ENCODE assay signal across 13 cellular contexts in the genomic region with DNA sequence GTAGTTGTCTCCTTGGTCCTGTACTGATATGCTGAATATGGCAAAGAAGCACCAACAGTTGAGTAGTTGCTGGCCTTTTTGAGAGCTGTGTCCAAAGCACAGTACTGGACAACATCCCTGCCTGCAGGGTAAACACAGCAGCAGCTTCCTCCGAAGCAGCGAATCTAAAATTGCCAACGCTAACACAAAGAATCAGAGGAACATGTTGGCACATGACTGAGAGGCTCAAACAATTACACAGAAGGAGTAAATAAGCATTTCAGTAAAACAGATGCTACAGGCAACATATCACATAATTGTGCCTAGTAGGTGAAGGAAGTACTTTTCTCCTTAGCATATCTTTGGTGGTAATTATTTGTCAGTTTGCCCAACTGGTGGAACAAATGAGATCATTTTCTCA. TPM values are rescaled to one million over a fixed set of nuclear protein-coding genes. Genes with fewer than 3 reads are reported as not detected.
DNase-seq lines count a peak whose midpoint lies in the region; ATAC-seq and TF ChIP-seq lines count a peak whose summit lies in the region.
"Had no signal": no experiment of that assay in that cellular context is flagged by ENCODE, and none has a peak within 500 bp of the region (broad histone marks: within the 10 kb centered on the region; RNA-seq: fewer than 3 reads in every experiment).

No MANE protein-coding gene starts in this region.

- 0 out of 2 replicates have a peak overlapping the region, but pooled peaks have one; percentile 16 for H3K4me2 ChIP-seq in SK-N-SH

- no peak overlapping the region for H3K9ac ChIP-seq in SK-N-SH

- peaks cover 18% of the 10 kb centered on the region for H3F3A ChIP-seq in SK-N-SH (replicated peaks; ENCODE audit: insufficient read depth)

- H3K36me3 ChIP-seq in SK-N-SH (replicated peaks in 1 of 2; ENCODE audit: control insufficient read depth in 1 of 2, insufficient read depth in 2 of 2, low read length in 1 of 2): no peaks in the 10 kb centered on the region

- TF ChIP-seq EP300 in SK-N-SH (IDR thresholded peaks at IDR 0.05; ENCODE audit: borderline replicate concordance in 1 of 2, low read depth in 1 of 2, low read length in 1 of 2): no peak

- DNase-seq in SK-N-SH: no peak
- DNase-seq in NCI-H510A (lab: John Stamatoyannopoulos, UW): peak; percentile 33
- DNase-seq in T47D (ENCODE audit: low read depth in 1 of 2, low spot score in 1 of 2): peak; percentile 6 to 40
- DNase-seq in superior temporal gyrus (ENCODE audit: extremely low spot score): peak; percentile 25
- DNase-seq in activated CD4-positive, alpha-beta T cell treated with anti-CD3 and anti-CD28 coated beads for 1 hour: no peak
- DNase-seq: CD8-positive, alpha-beta memory T cell; GF-D8; NCI-H1092 treated with DMSO at 0.1 percent for 48 hours; stimulated activated CD4-positive, alpha-beta T cell treated with anti-CD3 and anti-CD28 coated beads, Interleukin-4, amount 100 ng/mL, for 1 hour had no signal

- no peak for ATAC-seq in SK-N-SH treated with all-trans-retinoic acid at 6 μM for 48 hours
- ATAC-seq in GM21619 (IDR thresholded peaks at IDR 0.05; ENCODE audit: unreplicated experiment): no peak
- ATAC-seq in HG02610 (IDR thresholded peaks at IDR 0.05; ENCODE audit: unreplicated experiment): no peak

- peak overlapping the region; percentile 74 for H2AFZ ChIP-seq in SK-N-SH (ENCODE audit: low read depth)

- peak overlapping the region in 1 of 2 experiments; percentile 71; a peak in 1 of 4 replicates for H3K27ac ChIP-seq in SK-N-SH (ENCODE audit: low read depth in 2 of 2, low read length in 1 of 2)

- TF ChIP-seq RAD21 in SK-N-SH (IDR thresholded peaks at IDR 0.05; ENCODE audit: low read length): no peak

- no peaks in the 10 kb centered on the region for H3K9me2 ChIP-seq in SK-N-SH

- in situ Hi-C loops in T47D (cut with HindIII; ENCODE audit: low pct_unique_long_range_greater_than_20kb, low sequenced_read_pairs): no loop called here

- H3K4me1 ChIP-seq in SK-N-SH (ENCODE audit: control insufficient read depth in 1 of 2, insufficient read depth in 2 of 2, low read depth in 1 of 2, low read length in 1 of 2): peaks cover 2 to 25% of the 10 kb centered on the region in 2 experiments; a peak in 2 of 4 replicates

- no peak for TF ChIP-seq CTCF in SK-N-SH (IDR thresholded peaks at IDR 0.05)

- no peaks in the 10 kb centered on the region for H3K9me3 ChIP-seq in SK-N-SH

- POLR2A ChIA-PET in SK-N-SH (lab: Yijun Ruan, JAX): no interaction called here

- CTCF ChIA-PET in SK-N-SH (lab: Yijun Ruan, JAX): interaction anchor here (0.9 to 1.8 kb wide), 4 partner anchors 12 to 344 kb away, joined by 3 to 5 read pairs (median 4); partner anchors contain the start of gene SRGAP1

- 95% methylated on average over 3 of the region's 3 CpGs for WGBS in SK-N-SH (ENCODE audit: low lambda C conversion rate)

- H3K4me3 ChIP-seq in SK-N-SH (ENCODE audit: low read depth in 2 of 2, low read length in 1 of 2): no peak overlapping the region
- H3K4me3 ChIP-seq: lung had no signal

- H4K20me1 ChIP-seq in SK-N-SH (ENCODE audit: insufficient read depth): no peaks in the 10 kb centered on the region

- no peaks in the 10 kb centered on the region for H3K27me3 ChIP-seq in SK-N-SH (ENCODE audit: insufficient read depth)

- no peaks in the 10 kb centered on the region for H3K79me2 ChIP-seq in SK-N-SH (ENCODE audit: insufficient read depth)

TF ChIP-seq in SK-N-SH, 30 proteins besides CTCF, POLR2A, EP300 and RAD21 (continues in another document):
- TF ChIP-seq EZH2phosphoT487 (IDR thresholded peaks at IDR 0.05; ENCODE audit: borderline replicate concordance, low read depth) (no peak), NRF1 (IDR thresholded peaks at IDR 0.05; ENCODE audit: low read depth, low read length) (no peak), USF2 (IDR thresholded peaks at IDR 0.05; ENCODE audit: borderline replicate concordance, low read depth, low read length) (no peak), MEF2A (IDR thresholded peaks at IDR 0.05; ENCODE audit: borderline replicate concordance, low read depth) (no peak), GABPA (IDR thresholded peaks at IDR 0.05; ENCODE audit: low read depth) (no peak), TEAD4 (IDR thresholded peaks at IDR 0.05; ENCODE audit: borderline replicate concordance, insufficient read depth) (no peak), FOXM1 (IDR thresholded peaks at IDR 0.05; ENCODE audit: low read depth) (no peak)
- TF ChIP-seq, protein P1, sequence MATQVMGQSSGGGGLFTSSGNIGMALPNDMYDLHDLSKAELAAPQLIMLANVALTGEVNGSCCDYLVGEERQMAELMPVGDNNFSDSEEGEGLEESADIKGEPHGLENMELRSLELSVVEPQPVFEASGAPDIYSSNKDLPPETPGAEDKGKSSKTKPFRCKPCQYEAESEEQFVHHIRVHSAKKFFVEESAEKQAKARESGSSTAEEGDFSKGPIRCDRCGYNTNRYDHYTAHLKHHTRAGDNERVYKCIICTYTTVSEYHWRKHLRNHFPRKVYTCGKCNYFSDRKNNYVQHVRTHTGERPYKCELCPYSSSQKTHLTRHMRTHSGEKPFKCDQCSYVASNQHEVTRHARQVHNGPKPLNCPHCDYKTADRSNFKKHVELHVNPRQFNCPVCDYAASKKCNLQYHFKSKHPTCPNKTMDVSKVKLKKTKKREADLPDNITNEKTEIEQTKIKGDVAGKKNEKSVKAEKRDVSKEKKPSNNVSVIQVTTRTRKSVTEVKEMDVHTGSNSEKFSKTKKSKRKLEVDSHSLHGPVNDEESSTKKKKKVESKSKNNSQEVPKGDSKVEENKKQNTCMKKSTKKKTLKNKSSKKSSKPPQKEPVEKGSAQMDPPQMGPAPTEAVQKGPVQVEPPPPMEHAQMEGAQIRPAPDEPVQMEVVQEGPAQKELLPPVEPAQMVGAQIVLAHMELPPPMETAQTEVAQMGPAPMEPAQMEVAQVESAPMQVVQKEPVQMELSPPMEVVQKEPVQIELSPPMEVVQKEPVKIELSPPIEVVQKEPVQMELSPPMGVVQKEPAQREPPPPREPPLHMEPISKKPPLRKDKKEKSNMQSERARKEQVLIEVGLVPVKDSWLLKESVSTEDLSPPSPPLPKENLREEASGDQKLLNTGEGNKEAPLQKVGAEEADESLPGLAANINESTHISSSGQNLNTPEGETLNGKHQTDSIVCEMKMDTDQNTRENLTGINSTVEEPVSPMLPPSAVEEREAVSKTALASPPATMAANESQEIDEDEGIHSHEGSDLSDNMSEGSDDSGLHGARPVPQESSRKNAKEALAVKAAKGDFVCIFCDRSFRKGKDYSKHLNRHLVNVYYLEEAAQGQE (IDR thresholded peaks at IDR 0.05; ENCODE audit: low read depth, low read length): no peak

TF ChIP-seq in SK-N-SH treated with all-trans-retinoic acid at 6 μM for 48 hours, 23 proteins besides CTCF, POLR2A, EP300 and RAD21:
- TF ChIP-seq BACH2 (CRISPR knock-in tag; IDR thresholded peaks at IDR 0.05; ENCODE audit: borderline replicate concordance): no peak
- TF ChIP-seq SNAI2 (CRISPR knock-in tag; IDR thresholded peaks at IDR 0.05): no peak
- no peak for TF ChIP-seq ISL1 (CRISPR knock-in tag; IDR thresholded peaks at IDR 0.05)
- no peak for TF ChIP-seq CREB5 (CRISPR knock-in tag; IDR thresholded peaks at IDR 0.05; ENCODE audit: low read depth)
- no peak for TF ChIP-seq TSHZ2 (CRISPR knock-in tag; IDR thresholded peaks at IDR 0.05)
- no peak for TF ChIP-seq ZNF70 (CRISPR knock-in tag; IDR thresholded peaks at IDR 0.05)

RNA-seq across cellular contexts. Expression of gene KICS2, which starts 52.1 kb away (rescaled TPM):
- 3.7 and 4.1 TPM in 2 replicates for polyA plus RNA-seq in SK-N-SH (2012; rRNA removed)
- polyA plus RNA-seq in SK-N-SH (2012; cell fraction: cytosol; rRNA removed): 3.8 TPM in 2 replicates
- 8.5 and 9.4 TPM in 2 replicates for polyA plus RNA-seq in SK-N-SH (2012; cell fraction: nucleus; rRNA removed)

Comparison
In these comparisons a context has a peak if more than half of its experiments do, and no peak if none do; other contexts are left out.
1. DNase-seq: peak in NCI-H510A (single experiment), T47D (2 of 2) and superior temporal gyrus (single experiment); none in SK-N-SH (single experiment) and activated CD4-positive, alpha-beta T cell treated with anti-CD3 and anti-CD28 coated beads for 1 hour (single experiment).